In the genomic region with DNA sequence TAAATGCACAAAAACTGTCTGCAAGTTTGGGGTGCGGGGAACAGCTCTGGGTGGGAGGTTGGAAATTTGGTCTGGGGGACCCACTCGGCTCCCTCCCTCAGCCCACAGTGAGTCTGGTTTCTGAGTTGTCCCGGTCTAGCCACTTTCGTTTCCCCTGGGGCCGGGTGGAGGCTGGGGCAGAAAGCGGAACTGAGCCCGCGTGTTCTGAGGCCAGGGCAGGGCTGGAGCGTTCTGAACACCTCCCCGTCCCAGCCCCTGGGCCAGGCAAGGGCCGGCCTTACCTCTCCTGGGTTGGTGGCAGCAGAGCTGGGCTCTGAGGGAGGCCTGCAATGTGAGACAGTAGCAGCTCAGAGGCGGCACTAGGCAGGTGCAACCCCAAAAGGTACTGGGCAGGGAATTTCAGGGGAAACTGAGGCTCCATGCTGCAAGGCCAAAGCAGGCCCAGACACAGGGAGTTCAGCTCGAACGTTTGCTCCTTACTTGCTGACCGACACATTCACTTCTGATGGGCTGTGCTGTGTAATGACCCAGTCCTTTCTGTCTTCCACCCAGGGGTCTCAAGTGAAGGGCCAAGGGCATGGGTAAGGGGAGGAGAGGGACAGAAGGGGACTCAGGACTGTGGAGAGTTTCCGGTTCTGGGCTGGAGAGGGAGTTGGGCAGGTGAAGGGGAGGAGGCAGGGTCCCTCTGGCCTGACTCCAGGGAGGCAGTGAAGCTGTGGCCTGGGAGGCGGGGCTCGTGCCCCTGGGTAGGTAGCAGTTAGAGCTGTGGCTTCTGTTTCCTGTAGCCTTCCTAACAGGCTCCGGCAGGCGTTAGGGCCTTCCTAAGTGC, we compare ENCODE assay signal across 8 cellular contexts. TPM values are rescaled to one million over a fixed set of nuclear protein-coding genes. Genes with fewer than 3 reads are reported as not detected.
A peak's percentile ranks its signal among the peaks of the same experiment; 100 is the strongest.
DNase-seq lines count a peak whose midpoint lies in the region; ATAC-seq and TF ChIP-seq lines count a peak whose summit lies in the region.

No MANE protein-coding gene starts in this region.

- no peaks in the 10 kb centered on the region for H3K27me3 ChIP-seq in thoracic aorta (replicated peaks; ENCODE audit: insufficient read depth)

- no peaks in the 10 kb centered on the region for H3K9me3 ChIP-seq in thoracic aorta

- peaks cover 0 to 15% of the 10 kb centered on the region in 2 donors for H3K4me1 ChIP-seq in thoracic aorta (ENCODE audit: control insufficient read depth in 1 of 2, low read depth in 2 of 2)

- peaks cover 42% of the 10 kb centered on the region for H3K27me3 Mint-ChIP-seq in activated T-cell treated with anti-CD3 and anti-CD28 coated beads, Interleukin-2, amount 50 U/mL, for 24 hours
- H3K27me3 Mint-ChIP-seq in mesothelial cell of epicardium (ENCODE audit: low read depth), result peaks cover 56% of the 10 kb centered on the region

- H3K4me3 Mint-ChIP-seq in activated T-cell treated with anti-CD3 and anti-CD28 coated beads, Interleukin-2, amount 50 U/mL, for 24 hours, result peak overlapping the region; percentile 83
- H3K4me3 Mint-ChIP-seq in mesothelial cell of epicardium, result no peak overlapping the region

- H3K4me1 Mint-ChIP-seq in activated T-cell treated with anti-CD3 and anti-CD28 coated beads, Interleukin-2, amount 50 U/mL, for 24 hours (ENCODE audit: low read depth), result peaks cover 30% of the 10 kb centered on the region
- H3K4me1 Mint-ChIP-seq in mesothelial cell of epicardium, result peaks cover 8% of the 10 kb centered on the region

- no peaks in the 10 kb centered on the region for H3K36me3 Mint-ChIP-seq in activated T-cell treated with anti-CD3 and anti-CD28 coated beads, Interleukin-2, amount 50 U/mL, for 24 hours (ENCODE audit: low read depth)
- no peaks in the 10 kb centered on the region for H3K36me3 Mint-ChIP-seq in mesothelial cell of epicardium

- TF ChIP-seq CTCF in thoracic aorta (IDR thresholded peaks at IDR 0.05) (no peak), mesothelial cell of epicardium (IDR thresholded peaks at IDR 0.05; ENCODE audit: unreplicated experiment) (no peak)

- H3K36me3 ChIP-seq in thoracic aorta, result no peaks in the 10 kb centered on the region

- H3K27ac ChIP-seq in thoracic aorta, result peak overlapping the region in 1 of 2 donors; percentile 30

- intact Hi-C loops in Right ventricle myocardium superior (cut with DNase I), result no loop called here

- no peak for DNase-seq in activated T-cell treated with anti-CD3 and anti-CD28 coated beads, Interleukin-2, amount 50 U/mL, for 24 hours
- no peak for DNase-seq in activated T-cell treated with anti-CD3 and anti-CD28 coated beads, Interleukin-2, amount 50 U/mL, for 1 hour
- DNase-seq in NOMO-1 (lab: John Stamatoyannopoulos, UW; ENCODE audit: unreplicated experiment in 2 of 2) (peak; percentile 74 to 83), Right ventricle myocardium superior (peak; percentile 81), thoracic aorta (ENCODE audit: low spot score) (no peak), hepatic stellate cell (ENCODE audit: low spot score) (no peak), mesothelial cell of epicardium (ENCODE audit: low spot score in 2 of 2, unreplicated experiment in 2 of 2) (no peak)

- no peaks in the 10 kb centered on the region for H3K9me3 Mint-ChIP-seq in activated T-cell treated with anti-CD3 and anti-CD28 coated beads, Interleukin-2, amount 50 U/mL, for 24 hours
- H3K9me3 Mint-ChIP-seq in mesothelial cell of epicardium, result no peaks in the 10 kb centered on the region

- peak overlapping the region; percentile 2 for H3K27ac Mint-ChIP-seq in activated T-cell treated with anti-CD3 and anti-CD28 coated beads, Interleukin-2, amount 50 U/mL, for 24 hours
- H3K27ac Mint-ChIP-seq in mesothelial cell of epicardium, result no peak overlapping the region

- peak; percentile 61 for ATAC-seq in HG02759 (IDR thresholded peaks at IDR 0.05; ENCODE audit: unreplicated experiment)
- ATAC-seq in Right ventricle myocardium superior (ENCODE audit: poor library complexity), result peak; percentile 66
- no peak for ATAC-seq in thoracic aorta (ENCODE audit: insufficient number of reproducible peaks, low FRiP score, low read depth)

- H3K4me3 ChIP-seq in thoracic aorta, result peak overlapping the region; percentile 91

RNA-seq across cellular contexts. Expression of gene IRF5, which starts 3.0 kb away (rescaled TPM):
- total RNA-seq in Right ventricle myocardium superior (1.9 TPM), thoracic aorta (10 to 100 TPM; 11.9 to 25.0 TPM), mesothelial cell of epicardium (0.51 to 0.90 TPM (median 0.56 TPM) in 3 replicates)

RNA-seq across cellular contexts. Expression of gene KCP, which starts 30.2 kb away (rescaled TPM):
- 0.11 TPM for total RNA-seq in Right ventricle myocardium superior
- 1 to 10 TPM in 1 of 2 donors, under 1 TPM in 1; 0.81 to 2.0 TPM for total RNA-seq in thoracic aorta
- total RNA-seq in mesothelial cell of epicardium, result 19.8 to 23.7 TPM (median 22.5 TPM) in 3 replicates

Comparison
In these comparisons a context has a peak if more than half of its experiments do, and no peak if none do; other contexts are left out.
1. DNase-seq: peak in NOMO-1 (2 of 2) and Right ventricle myocardium superior (single experiment); none in activated T-cell treated with anti-CD3 and anti-CD28 coated beads, Interleukin-2, amount 50 U/mL, for 24 hours (single experiment), activated T-cell treated with anti-CD3 and anti-CD28 coated beads, Interleukin-2, amount 50 U/mL, for 1 hour (single experiment), thoracic aorta (single experiment), hepatic stellate cell (single experiment) and mesothelial cell of epicardium (0 of 2).